In genomic region chr9:70407081-70407503, GRCh38 we compare ENCODE assay signal across 8 cellular contexts. TPM values are rescaled to one million over a fixed set of nuclear protein-coding genes. Genes with fewer than 3 reads are reported as not detected.
DNase-seq lines count a peak whose midpoint lies in the region; ATAC-seq and TF ChIP-seq lines count a peak whose summit lies in the region.

No MANE protein-coding gene starts in this region.

- peaks cover 15% of the 10 kb centered on the region for H3K4me1 ChIP-seq in neural progenitor cell

- no peak overlapping the region for H3K9ac ChIP-seq in neural progenitor cell

- H3K27ac Mint-ChIP-seq in CD14-positive monocyte (peak overlapping the region; percentile 69 to 97 (median 95)), neural progenitor cell (no peak overlapping the region)
- peak overlapping the region; percentile 92 for H3K27ac Mint-ChIP-seq in dendritic cell treated with granulocyte-macrophage colony-stimulating factor and Interleukin-4, amounts not matched to agents 40 ng/mL and 50 ng/mL, for 4 days

- no peak overlapping the region for H3K4me3 ChIP-seq in neural progenitor cell

- peaks cover 59% of the 10 kb centered on the region for H3K4me1 Mint-ChIP-seq in CD14-positive monocyte
- peaks cover 72% of the 10 kb centered on the region for H3K4me1 Mint-ChIP-seq in dendritic cell treated with granulocyte-macrophage colony-stimulating factor and Interleukin-4, amounts not matched to agents 40 ng/mL and 50 ng/mL, for 4 days (ENCODE audit: low read depth)
- H3K4me1 Mint-ChIP-seq in neural progenitor cell: peaks cover 20% of the 10 kb centered on the region

- TF ChIP-seq CTCF in CD14-positive monocyte (IDR thresholded peaks at IDR 0.05): no peak
- no peak for TF ChIP-seq CTCF in neural progenitor cell (IDR thresholded peaks at IDR 0.05)

- H3K27me3 Mint-ChIP-seq in CD14-positive monocyte (ENCODE audit: low read depth in 3 of 3): no peaks in the 10 kb centered on the region
- H3K27me3 Mint-ChIP-seq in dendritic cell treated with granulocyte-macrophage colony-stimulating factor and Interleukin-4, amounts not matched to agents 40 ng/mL and 50 ng/mL, for 4 days: no peaks in the 10 kb centered on the region
- H3K27me3 Mint-ChIP-seq in neural progenitor cell (ENCODE audit: insufficient read depth, low read depth): peaks cover 19% of the 10 kb centered on the region

- H3K27me3 ChIP-seq in neural progenitor cell: peaks cover 30% of the 10 kb centered on the region

- H3K9me3 Mint-ChIP-seq in CD14-positive monocyte (no peaks in the 10 kb centered on the region), neural progenitor cell (peaks cover 4% of the 10 kb centered on the region)
- H3K9me3 Mint-ChIP-seq in dendritic cell treated with granulocyte-macrophage colony-stimulating factor and Interleukin-4, amounts not matched to agents 40 ng/mL and 50 ng/mL, for 4 days: no peaks in the 10 kb centered on the region

- ATAC-seq in sciatic nerve (no peak), GM18907 (IDR thresholded peaks at IDR 0.05; ENCODE audit: unreplicated experiment) (no peak), GM21367 (IDR thresholded peaks at IDR 0.05; ENCODE audit: unreplicated experiment) (no peak)

- peaks cover 8% of the 10 kb centered on the region for H3F3A ChIP-seq in neural progenitor cell (ENCODE audit: low read depth)

- intact Hi-C loops in CD14-positive monocyte (cut with micrococcal nuclease): loop anchor here in 1 of 2 donors (10.0 kb wide), 1 partner anchor 62 kb away; no protein-coding TSS in a partner anchor
- intact Hi-C loops in dendritic cell treated with granulocyte-macrophage colony-stimulating factor and Interleukin-4, amounts not matched to agents 40 ng/mL and 50 ng/mL, for 4 days (cut with micrococcal nuclease): no loop called here
- intact Hi-C loops in sciatic nerve (cut with DNase I): loop anchor here (5.0 to 10.0 kb wide), 2 partner anchors 52 to 195 kb away; no protein-coding TSS in a partner anchor

- no peaks in the 10 kb centered on the region for H3K79me2 ChIP-seq in neural progenitor cell (ENCODE audit: low read depth)

- peak overlapping the region; percentile 8 for H3K4me2 ChIP-seq in neural progenitor cell

- no peak overlapping the region for H2AFZ ChIP-seq in neural progenitor cell (replicated peaks)

- H3K36me3 Mint-ChIP-seq in CD14-positive monocyte (peaks cover 0 to 3% of the 10 kb centered on the region in 2 donors), neural progenitor cell (no peaks in the 10 kb centered on the region)
- no peaks in the 10 kb centered on the region for H3K36me3 Mint-ChIP-seq in dendritic cell treated with granulocyte-macrophage colony-stimulating factor and Interleukin-4, amounts not matched to agents 40 ng/mL and 50 ng/mL, for 4 days (ENCODE audit: low read depth)

- H3K36me3 ChIP-seq in neural progenitor cell: no peaks in the 10 kb centered on the region

- peaks cover 4% of the 10 kb centered on the region for H4K20me1 ChIP-seq in neural progenitor cell (ENCODE audit: low read depth)

- H3K9me3 ChIP-seq in neural progenitor cell (ENCODE audit: low read depth): no peaks in the 10 kb centered on the region

- DNase-seq in CD14-positive monocyte (ENCODE audit: low spot score): no peak
- DNase-seq in NCI-H2171 (lab: John Stamatoyannopoulos, UW): peak; percentile 50
- DNase-seq in neural progenitor cell (ENCODE audit: low spot score): no peak
- DNase-seq in sciatic nerve (ENCODE audit: low spot score): no peak
- no peak for DNase-seq in NCI-H146 treated with DMSO at 0.1 percent for 48 hours (lab: John Stamatoyannopoulos, UW; ENCODE audit: unreplicated experiment)

- H3K27ac ChIP-seq in neural progenitor cell: no peak overlapping the region

- H3K4me3 Mint-ChIP-seq in CD14-positive monocyte: peak overlapping the region in 1 of 2 donors; percentile 89
- H3K4me3 Mint-ChIP-seq in dendritic cell treated with granulocyte-macrophage colony-stimulating factor and Interleukin-4, amounts not matched to agents 40 ng/mL and 50 ng/mL, for 4 days: no peak overlapping the region
- H3K4me3 Mint-ChIP-seq in neural progenitor cell: no peak overlapping the region

RNA-seq across cellular contexts. Expression of gene KLF9, which starts 7.4 kb away (rescaled TPM):
- polyA plus RNA-seq in CD14-positive monocyte: under 1 TPM; 0.18 to 0.72 TPM
- total RNA-seq in neural progenitor cell (ENCODE audit: low replicate concordance) (0.12 and 0.41 TPM in 2 replicates), sciatic nerve (94.6 TPM)

Comparison
In these comparisons a context has a peak if more than half of its experiments do, and no peak if none do; other contexts are left out.
1. RNA of gene KLF9, which starts 7.4 kb away (total RNA-seq): 94.6 TPM in sciatic nerve (single experiment); 0.12 to 0.41 TPM in neural progenitor cell; every median in the first group is over 10 times any median in the second.